8 cellular contexts compared by ENCODE assay signal in the genomic region with DNA sequence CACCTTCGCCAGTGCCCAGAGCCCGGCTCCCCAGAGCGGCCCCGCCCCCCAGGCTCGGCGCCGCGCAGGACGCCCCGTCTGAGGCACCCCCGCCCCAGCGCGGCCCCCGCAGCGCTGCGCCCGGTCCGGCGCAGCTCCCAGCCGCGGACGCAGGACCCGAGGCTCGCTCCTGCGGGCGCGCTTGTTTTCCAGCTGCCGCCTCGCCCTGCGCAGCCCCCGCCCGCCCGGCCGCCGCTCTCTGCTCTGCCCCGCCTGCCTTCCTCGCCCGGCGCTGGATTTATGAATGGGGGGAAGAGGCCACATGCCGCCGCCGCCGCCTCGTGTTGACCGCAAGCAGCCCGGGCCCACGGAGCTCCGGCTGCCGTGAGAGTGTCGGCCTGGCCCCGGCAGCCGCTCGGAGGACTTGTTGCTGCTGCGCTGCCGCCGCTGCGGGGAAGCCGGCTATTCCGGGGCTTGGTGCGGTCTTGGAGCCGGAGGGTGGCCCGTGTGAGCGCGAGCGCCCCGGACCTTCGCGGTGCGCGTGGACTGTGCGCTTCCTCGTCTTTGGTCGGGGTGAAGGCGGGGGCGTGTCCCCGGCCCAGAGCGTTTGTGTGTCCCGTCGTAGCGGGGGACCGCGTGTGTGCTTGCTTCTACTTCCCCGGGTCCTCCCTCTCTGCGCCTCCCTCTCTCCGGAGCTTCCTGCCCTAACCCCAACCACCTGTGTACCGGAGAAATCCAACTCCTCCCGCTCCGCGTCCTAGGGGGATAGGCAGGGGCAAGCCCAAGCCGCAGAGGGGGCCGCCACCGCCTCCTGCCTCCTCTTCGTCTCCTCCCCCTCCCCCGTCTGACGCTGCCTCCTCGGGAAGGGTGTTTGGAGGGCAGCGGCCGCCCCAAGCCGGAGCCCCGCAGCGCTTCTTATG. TPM values are rescaled to one million over a fixed set of nuclear protein-coding genes. Genes with fewer than 3 reads are reported as not detected.
DNase-seq lines count a peak whose midpoint lies in the region; TF ChIP-seq lines count a peak whose summit lies in the region.

No MANE protein-coding gene starts in this region.

- H3F3A ChIP-seq in GM23248 (ENCODE audit: insufficient read depth), result peaks cover 13% of the 10 kb centered on the region

- H3K4me1 ChIP-seq in GM23248 (ENCODE audit: insufficient read depth), result peaks cover 36% of the 10 kb centered on the region

- peak overlapping the region; percentile 83 for H3K4me3 ChIP-seq in GM23248
- H3K4me3 ChIP-seq in WI38 (ENCODE audit: low read depth, low read length), result peak overlapping the region; percentile 45

- in situ Hi-C loops in GM23248 (cut with MboI), result no loop called here

- 1% methylated on average over 81 of the region's 101 CpGs for WGBS in GM23248 (ENCODE audit: low coverage in 1 of 2, low lambda C conversion rate in 2 of 2, missing lambda C conversion rate in 2 of 2), 2 experiments

- peaks cover 53% of the 10 kb centered on the region for H3K79me2 ChIP-seq in GM23248 (ENCODE audit: insufficient read depth)

- H3K27ac ChIP-seq in GM23248, result peak overlapping the region; percentile 59

- H2AFZ ChIP-seq in GM23248, result peak overlapping the region; percentile 94

- peak overlapping the region; percentile 80 for H3K4me2 ChIP-seq in GM23248 (ENCODE audit: unreplicated experiment)

- H3K9me2 ChIP-seq in GM23248 (ENCODE audit: insufficient read depth), result no peaks in the 10 kb centered on the region

- no peaks in the 10 kb centered on the region for H3K9me3 ChIP-seq in GM23248 (ENCODE audit: low read depth)

- DNase-seq in DMS79 treated with DMSO at 0.1 percent for 48 hours (lab: John Stamatoyannopoulos, UW) (peak; percentile 23), GM23248 (peak; percentile 74), MV-4-11 (lab: John Stamatoyannopoulos, UW) (peak; percentile 47), left kidney (ENCODE audit: low read depth, low spot score) (peak; percentile 78), HT-29 (ENCODE audit: low spot score) (no peak)
- peak; percentile 59 for DNase-seq in central memory CD4-positive, alpha-beta T cell
- DNase-seq in stimulated activated CD4-positive, alpha-beta T cell treated with anti-CD3 and anti-CD28 coated beads, Interleukin-4, amount 100 ng/mL, for 1 hour, result peak; percentile 52

- H3K36me3 ChIP-seq in GM23248 (ENCODE audit: low read depth), result no peaks in the 10 kb centered on the region

- no peaks in the 10 kb centered on the region for H3K27me3 ChIP-seq in GM23248 (replicated peaks; ENCODE audit: insufficient read depth)

- 0 out of 2 replicates have a peak, but pooled peaks cover 4% of the 10 kb centered on the region for H4K20me1 ChIP-seq in GM23248 (ENCODE audit: insufficient read depth)

- TF ChIP-seq CTCF in WI38 (IDR thresholded peaks at IDR 0.05; ENCODE audit: low read depth, low read length), result no peak

- H3K9ac ChIP-seq in GM23248, result peak overlapping the region; percentile 81

RNA-seq across cellular contexts. Expression of gene KCNC4, which starts 0.7 kb away (rescaled TPM):
- 12.1 and 29.3 TPM in 2 replicates for total RNA-seq in GM23248 (2014; rRNA removed; shearing (Covaris generic))
- polyA plus RNA-seq in GM23248 (2016; fragmentation: Nextera tagmentation; extraction: Ambion mirVana), result 8.0 and 8.9 TPM in 2 replicates
- total RNA-seq in HT-29 (2014; rRNA removed; shearing (Covaris generic)), result 0.13 and 0.48 TPM in 2 replicates
